In genomic region chr12:115451785-115452736, GRCh38 we compare ENCODE assay signal across 8 cellular contexts.
DNase-seq lines count a peak whose midpoint lies in the region; ATAC-seq and TF ChIP-seq lines count a peak whose summit lies in the region.

No MANE protein-coding gene starts in this region.

- H3K4me3 ChIP-seq in heart right ventricle = peak overlapping the region in 9 of 10 donors; percentile 24 to 53 (median 39)
- peak overlapping the region; percentile 50 for H3K4me3 ChIP-seq in rectal smooth muscle tissue (ENCODE audit: low read length)

- peaks cover 6 to 16% (median 8%) of the 10 kb centered on the region in 3 donors for H3K4me1 Mint-ChIP-seq in T-cell

- H3K27ac ChIP-seq in heart right ventricle (peak overlapping the region in 7 of 10 donors; percentile 51 to 81 (median 72)), rectal smooth muscle tissue (ENCODE audit: low read depth, low read length) (no peak overlapping the region)

- 3% methylated on average over 75 to 83 of the region's 83 CpGs for WGBS in heart right ventricle, 2 donors

- peak overlapping the region in 2 of 3 donors; percentile 34 to 63 for H3K4me3 Mint-ChIP-seq in T-cell

- H3K27me3 ChIP-seq in heart right ventricle (peaks cover 0 to 29% (median 0%) of the 10 kb centered on the region in 7 donors), rectal smooth muscle tissue (ENCODE audit: control insufficient read depth, insufficient read depth, low read length) (peaks cover 3% of the 10 kb centered on the region)

- peaks cover 2 to 6% (median 3%) of the 10 kb centered on the region in 3 donors for H3K9me3 Mint-ChIP-seq in T-cell

- ATAC-seq in HG03432 (IDR thresholded peaks at IDR 0.05; ENCODE audit: unreplicated experiment) (peak; percentile 60), T-cell (replicated peaks in 1 of 4) (no peak), heart right ventricle (peak; percentile 66 to 85 (median 74))

- no peaks in the 10 kb centered on the region for H3K36me3 ChIP-seq in heart right ventricle
- no peaks in the 10 kb centered on the region for H3K36me3 ChIP-seq in rectal smooth muscle tissue (ENCODE audit: control insufficient read depth, insufficient read depth, low read length)

- H3K4me1 ChIP-seq in heart right ventricle (peaks cover 0 to 24% (median 4%) of the 10 kb centered on the region in 9 donors), rectal smooth muscle tissue (ENCODE audit: control insufficient read depth, insufficient read depth, low read length) (no peaks in the 10 kb centered on the region)

- intact Hi-C loops in heart right ventricle (cut with DNase I) = loop anchor here in 3 of 10 donors (1.0 to 10.0 kb wide), 7 partner anchors 15 to 770 kb away; partner anchors contain the start of gene TBX3 (in 1 of the 3)

- POLR2A ChIA-PET in T-cell (lab: Charles Lee) = no interaction called here

- H3K9me3 ChIP-seq in heart right ventricle = no peaks in the 10 kb centered on the region

- CTCF ChIA-PET in T-cell (lab: Charles Lee) = no interaction called here

- peak; percentile 60 for DNase-seq in DMS153 (lab: John Stamatoyannopoulos, UW)
- no peak for DNase-seq in T-cell
- peak; percentile 63 to 67 for DNase-seq in heart right ventricle
- no peak for DNase-seq in activated naive CD4-positive, alpha-beta T cell treated with Interleukin-2 at 50 U/mL for 16 hours
- no peak for DNase-seq in stimulated activated CD4-positive, alpha-beta T cell treated with anti-CD3 and anti-CD28 coated beads, Interleukin-4, amount 100 ng/mL, for 4 hours
- no peak for DNase-seq in NCI-H2081 (lab: John Stamatoyannopoulos, UW)

- H3K27ac Mint-ChIP-seq in T-cell = no peak overlapping the region

- no peak for TF ChIP-seq CTCF in heart right ventricle (IDR thresholded peaks at IDR 0.05)

- no peaks in the 10 kb centered on the region for H3K36me3 Mint-ChIP-seq in T-cell

- H3K9ac ChIP-seq in rectal smooth muscle tissue (ENCODE audit: low read length) = no peak overlapping the region

- peaks cover 29 to 33% of the 10 kb centered on the region in 2 donors for H3K27me3 Mint-ChIP-seq in T-cell

Comparison
In these comparisons a context has a peak if more than half of its experiments do, and no peak if none do; other contexts are left out.
1. DNase-seq: peak in DMS153 (single experiment) and heart right ventricle (2 of 2); none in T-cell (0 of 34), activated naive CD4-positive, alpha-beta T cell treated with Interleukin-2 at 50 U/mL for 16 hours (single experiment), stimulated activated CD4-positive, alpha-beta T cell treated with anti-CD3 and anti-CD28 coated beads, Interleukin-4, amount 100 ng/mL, for 4 hours (0 of 2) and NCI-H2081 (0 of 2).
2. ATAC-seq: peak in HG03432 (single experiment) and heart right ventricle (8 of 8); none in T-cell (0 of 4).